Comparison of ENCODE assay signal across 35 cellular contexts in genomic region chr6:56154076-56154475, GRCh38.
"Had no signal": no experiment of that assay in that cellular context is flagged by ENCODE, and none has a peak within 500 bp of the region (broad histone marks: within the 10 kb centered on the region; RNA-seq: fewer than 3 reads in every experiment).

No MANE protein-coding gene starts in this region.

- H3K27me3 ChIP-seq: MG63 had no signal

- H3K36me3 ChIP-seq: MG63 had no signal

- DNase-seq: Karpas-422, Kasumi-1, MG63, MM.1S, MV-4-11, NCI-H1048, NCI-H1092, NCI-H1092 treated with DMSO at 0.1 percent for 48 hours, NCI-H1105, NCI-H1105 treated with DMSO at 0.1 percent for 48 hours, NCI-H1417, NCI-H1436, NCI-H1436 treated with DMSO at 0.1 percent for 48 hours, NCI-H146, NCI-H1694, NCI-H1694 treated with DMSO at 0.1 percent for 48 hours, NCI-H187, NCI-H187 treated with DMSO at 0.1 percent for 48 hours, NCI-H1930, NCI-H2029, NCI-H2029 treated with DMSO at 0.1 percent for 48 hours, NCI-H2081, NCI-H2081 treated with DMSO at 0.1 percent for 48 hours, NCI-H2107, NCI-H2171, NCI-H2171 treated with DMSO at 0.1 percent for 48 hours, NCI-H2227 treated with DMSO at 0.1 percent for 48 hours, NCI-H226, NCI-H345, NCI-H446, NCI-H446 treated with DMSO at 0.1 percent for 48 hours, NCI-H510A, NCI-H510A treated with DMSO at 0.1 percent for 48 hours, NCI-H524, NCI-H524 treated with DMSO at 0.1 percent for 48 hours had no signal

- H3K4me3 ChIP-seq: MG63 had no signal

- H3K9me3 ChIP-seq: MG63 had no signal
